1 cellular context compared by ENCODE assay signal in the genomic region with DNA sequence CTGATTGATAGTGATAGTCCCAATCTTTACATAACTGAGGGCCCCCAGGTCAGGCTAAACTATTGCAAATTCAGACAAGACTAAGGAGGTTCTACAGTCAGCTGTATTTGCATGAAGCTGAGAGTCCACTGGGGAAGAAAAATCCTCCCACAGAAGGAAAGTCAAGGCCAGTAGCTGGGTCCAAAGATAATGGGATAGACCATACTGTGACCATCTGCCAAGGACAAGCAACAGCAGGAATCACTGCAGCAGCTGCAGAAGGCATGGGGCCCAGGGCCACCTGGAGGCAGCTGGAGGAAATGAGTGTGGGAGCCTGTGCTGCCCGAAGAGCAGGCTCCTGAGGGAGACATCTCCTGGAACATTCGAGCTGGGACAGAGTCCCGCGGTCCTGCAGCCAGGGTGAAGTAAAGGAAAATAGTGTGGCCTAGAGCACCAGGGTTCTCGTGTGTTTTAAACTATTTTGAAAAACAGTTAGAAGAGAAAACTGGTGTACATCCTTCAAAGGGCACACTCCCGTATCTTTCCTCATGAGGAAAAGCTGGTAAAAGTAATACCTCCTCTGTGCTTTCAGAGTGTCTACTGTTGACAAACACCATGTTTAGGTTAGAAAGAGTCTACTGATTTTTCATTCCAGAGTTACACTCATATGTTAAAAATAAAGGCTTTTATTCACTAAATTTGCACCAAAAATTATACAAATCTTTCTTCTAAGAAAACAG.
TF ChIP-seq lines count a peak whose summit lies in the region.

No MANE protein-coding gene starts in this region.

TF ChIP-seq in HCT116, 20 proteins besides CTCF, POLR2A, EP300 and RAD21 (continued from another document):
- no peak for TF ChIP-seq ZNF274 (IDR thresholded peaks at IDR 0.05; ENCODE audit: low read depth, low read length)
